23 cellular contexts compared by ENCODE assay signal in the genomic region with DNA sequence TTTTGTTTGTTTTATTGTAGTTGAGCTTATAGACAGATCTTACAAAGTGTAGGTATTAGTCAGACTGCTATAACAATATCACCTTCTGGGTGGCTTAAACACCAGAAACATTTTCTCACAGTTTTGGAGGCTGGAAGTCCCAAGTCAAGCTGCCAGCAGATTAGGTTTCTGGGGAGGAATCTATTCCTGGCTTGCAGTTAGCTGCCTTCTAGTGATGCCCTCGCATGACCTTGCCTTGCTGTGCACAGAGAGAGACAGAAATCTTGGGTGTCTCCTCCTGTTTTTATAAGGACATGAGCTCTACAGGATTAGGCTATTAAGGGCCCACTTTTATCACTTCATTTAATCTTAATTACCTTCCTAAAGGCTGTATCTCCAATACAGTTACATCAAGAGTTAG.
"Had no signal": no experiment of that assay in that cellular context is flagged by ENCODE, and none has a peak within 500 bp of the region (broad histone marks: within the 10 kb centered on the region; RNA-seq: fewer than 3 reads in every experiment).

No MANE protein-coding gene starts in this region.

- H3K27ac ChIP-seq: adrenal gland, breast epithelium, SK-N-MC had no signal

- H3K4me3 ChIP-seq: adrenal gland, breast epithelium, K562, SK-N-MC had no signal

- H3K9me3 ChIP-seq: adrenal gland, breast epithelium had no signal

- H3K4me1 ChIP-seq: adrenal gland, breast epithelium had no signal

- H3K27me3 ChIP-seq: adrenal gland, breast epithelium had no signal

- ATAC-seq: activated CD4-positive, CD25-positive, alpha-beta regulatory T cell treated with anti-CD3 and anti-CD28 coated beads, Interleukin-2, amount 50 U/mL, for 24 hours; activated CD8-positive, alpha-beta T cell treated with anti-CD3 and anti-CD28 coated beads for 36 hours; K562; PC-3 had no signal

- H3K36me3 ChIP-seq: adrenal gland, breast epithelium had no signal

- DNase-seq: activated CD4-positive, alpha-beta T cell treated with anti-CD3 and anti-CD28 coated beads for 4 hours; activated CD8-positive, alpha-beta memory T cell treated with anti-CD3 and anti-CD28 coated beads, Interleukin-2, amount 50 U/mL, for 4 hours; activated CD8-positive, alpha-beta T cell treated with anti-CD3 and anti-CD28 coated beads for 36 hours; activated naive CD4-positive, alpha-beta T cell treated with anti-CD3 and anti-CD28 coated beads, Interleukin-2, amount 50 U/mL, for 16 hours; activated naive CD8-positive, alpha-beta T cell treated with anti-CD3 and anti-CD28 coated beads, Interleukin-2, amount 10 ng/mL, durations not matched to agents 7 days and 5 days; activated T-cell treated with anti-CD3 and anti-CD28 coated beads, Interleukin-2, amount 50 U/mL, for 1 hour; adrenal gland; anterior cingulate cortex; Kasumi-1; NCI-H1105 treated with DMSO at 0.1 percent for 48 hours; NCI-H1436 treated with DMSO at 0.1 percent for 48 hours; NCI-H187; NCI-H2081; NCI-H2171; NCI-H2227 treated with DMSO at 0.1 percent for 48 hours; NCI-H446 treated with DMSO at 0.1 percent for 48 hours; NCI-H526 treated with DMSO at 0.1 percent for 48 hours; PC-3; T-helper 1 cell had no signal
